15 cellular contexts compared by ENCODE assay signal in genomic region chr2:26130763-26131162, GRCh38.
"Had no signal": no experiment of that assay in that cellular context is flagged by ENCODE, and none has a peak within 500 bp of the region (broad histone marks: within the 10 kb centered on the region; RNA-seq: fewer than 3 reads in every experiment).

No MANE protein-coding gene starts in this region.

- H3K9me3 ChIP-seq: left lung, ovary, sigmoid colon, spleen, stomach had no signal

- H3K9me3 Mint-ChIP-seq: naive B cell; T-helper 1 cell treated with Interleukin-12 subunit alpha and Interleukin-12 subunit beta and Interleukin-4 antibody, amounts not matched to agents 30 μg/mL and 1 μg/mL, for 36 hours had no signal

- FAIRE-seq: astrocyte, endometrium, islet of Langerhans had no signal

- H3K27ac Mint-ChIP-seq: activated CD4-positive, alpha-beta T cell treated with anti-CD3 and anti-CD28 coated beads for 36 hours; T-helper 1 cell treated with Interleukin-12 subunit alpha and Interleukin-12 subunit beta and Interleukin-4 antibody, amounts not matched to agents 30 μg/mL and 1 μg/mL, for 36 hours had no signal

- H3K4me3 ChIP-seq: dorsolateral prefrontal cortex, left lung, ovary, sigmoid colon, spleen, stomach had no signal

- DNase-seq: activated CD4-positive, alpha-beta T cell treated with anti-CD3 and anti-CD28 coated beads for 36 hours; activated effector memory CD4-positive, alpha-beta T cell treated with anti-CD3 and anti-CD28 coated beads, Interleukin-2, amount 50 U/mL, for 16 hours; dorsolateral prefrontal cortex; left lung; mammary epithelial cell; naive B cell; ovary; sigmoid colon; spleen; stomach had no signal

- H3K27ac ChIP-seq: left lung, ovary, sigmoid colon, spleen, stomach had no signal

- H3K4me3 Mint-ChIP-seq: activated CD4-positive, alpha-beta T cell treated with anti-CD3 and anti-CD28 coated beads for 36 hours; naive B cell; T-helper 1 cell treated with Interleukin-12 subunit alpha and Interleukin-12 subunit beta and Interleukin-4 antibody, amounts not matched to agents 30 μg/mL and 1 μg/mL, for 36 hours had no signal

- H3K27me3 ChIP-seq: dorsolateral prefrontal cortex, left lung, ovary, sigmoid colon, spleen, stomach had no signal

- ATAC-seq: activated CD4-positive, alpha-beta T cell treated with anti-CD3 and anti-CD28 coated beads for 36 hours; esophagus mucosa; left lung had no signal

- H3K4me1 ChIP-seq: left lung, spleen had no signal

- H3K27me3 Mint-ChIP-seq: activated CD4-positive, alpha-beta T cell treated with anti-CD3 and anti-CD28 coated beads for 36 hours; naive B cell had no signal

- H3K36me3 ChIP-seq: ovary had no signal
